In the genomic region with DNA sequence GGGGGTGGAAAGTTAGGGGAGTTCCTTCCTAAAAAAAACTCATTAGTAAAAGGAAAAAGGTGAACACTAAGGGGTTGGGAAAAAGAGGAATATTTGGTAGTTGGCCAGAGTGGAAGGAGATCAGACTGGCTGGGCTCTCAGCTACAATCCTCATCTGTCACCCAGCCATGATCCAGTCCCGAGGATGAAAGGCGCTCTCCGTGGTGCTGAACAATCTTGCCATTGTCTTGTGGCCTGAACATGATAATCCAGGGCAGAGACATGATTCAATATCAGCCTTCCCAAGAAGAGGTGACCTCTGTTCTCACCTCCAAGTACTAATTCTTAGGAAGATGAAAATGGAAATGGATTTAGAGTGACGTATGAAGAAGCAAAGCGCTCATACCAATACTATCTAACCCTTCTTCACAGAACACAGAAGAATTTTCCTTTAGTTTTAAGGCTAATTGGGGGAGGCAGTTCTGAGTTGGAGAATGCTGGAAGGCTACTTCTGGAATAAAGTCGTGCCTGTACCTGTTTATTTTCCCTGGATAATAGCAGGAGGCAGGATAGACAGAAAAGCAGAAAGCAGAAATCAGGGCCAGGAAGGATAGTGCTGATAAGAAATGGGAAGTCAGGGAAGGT, we compare ENCODE assay signal across 9 cellular contexts. TPM values are rescaled to one million over a fixed set of nuclear protein-coding genes. Genes with fewer than 3 reads are reported as not detected.
DNase-seq lines count a peak whose midpoint lies in the region; ATAC-seq and TF ChIP-seq lines count a peak whose summit lies in the region.
"Had no signal": no experiment of that assay in that cellular context is flagged by ENCODE, and none has a peak within 500 bp of the region (broad histone marks: within the 10 kb centered on the region; RNA-seq: fewer than 3 reads in every experiment).

No MANE protein-coding gene starts in this region.

- intact Hi-C loops in mammary epithelial cell (cut with micrococcal nuclease), result loop anchor here (2.0 kb wide), 1 partner anchor 15 kb away; no protein-coding TSS in a partner anchor
- intact Hi-C loops in sigmoid colon (cut with DNase I), result no loop called here

- H3K9me3 ChIP-seq in mammary epithelial cell (replicated peaks; ENCODE audit: insufficient read depth, low read length) (no peaks in the 10 kb centered on the region), sigmoid colon (no peaks in the 10 kb centered on the region)

- TF ChIP-seq POLR2A in sigmoid colon (IDR thresholded peaks at IDR 0.05), result no peak

- no peaks in the 10 kb centered on the region for H3K79me2 ChIP-seq in mammary epithelial cell (ENCODE audit: insufficient read depth, low read length)

- H3K27me3 ChIP-seq in mammary epithelial cell (ENCODE audit: insufficient read depth, low read length), result no peaks in the 10 kb centered on the region
- H3K27me3 ChIP-seq in sigmoid colon, result no peaks in the 10 kb centered on the region

- H4K20me1 ChIP-seq in mammary epithelial cell (ENCODE audit: insufficient read depth, low read length), result peaks cover 2% of the 10 kb centered on the region

- H3K4me3 ChIP-seq in mammary epithelial cell (replicated peaks in 1 of 3; ENCODE audit: insufficient read depth in 1 of 3, low read depth in 2 of 3, low read length in 3 of 3) (no peak overlapping the region), sigmoid colon (no peak overlapping the region)

- H3K9ac ChIP-seq in mammary epithelial cell (ENCODE audit: insufficient read depth, low read length), result no peak overlapping the region

- no peak overlapping the region for H3K4me2 ChIP-seq in mammary epithelial cell (ENCODE audit: insufficient read depth, low read depth, low read length)

- H3K27ac ChIP-seq in mammary epithelial cell (ENCODE audit: insufficient read depth, low read depth, low read length) (no peak overlapping the region), sigmoid colon (no peak overlapping the region)

- no TSS peak for BruUV-seq in mammary epithelial cell (replicated peaks; lab: Mats Ljungman, UMichigan)

- 17% methylated on average over 6 of the region's 6 CpGs for WGBS in mammary epithelial cell (ENCODE audit: low coverage, missing lambda C conversion rate)
- 15 to 21% methylated on average over 6 of the region's 6 CpGs for WGBS in sigmoid colon, 2 donors

- no peak for ATAC-seq in GM21576 (IDR thresholded peaks at IDR 0.05; ENCODE audit: unreplicated experiment)

- TF ChIP-seq EP300 in sigmoid colon (IDR thresholded peaks at IDR 0.05), result no peak

- dilution Hi-C loops in mammary epithelial cell (cut with HindIII; ENCODE audit: low sequenced_read_pairs), result no loop called here

- H3K4me1 ChIP-seq in mammary epithelial cell (ENCODE audit: insufficient read depth, low read length), result no peaks in the 10 kb centered on the region
- H3K4me1 ChIP-seq in sigmoid colon, result no peaks in the 10 kb centered on the region

- peak; percentile 35 for DNase-seq in EL
- peak; percentile 59 for DNase-seq in NAMALWA (ENCODE audit: low spot score)
- DNase-seq in mammary epithelial cell, result peak; percentile 40
- peak; percentile 84 for DNase-seq in myocyte (ENCODE audit: low read depth)
- DNase-seq in NCI-H446 treated with DMSO at 0.1 percent for 48 hours (lab: John Stamatoyannopoulos, UW), result no peak
- no peak for DNase-seq in occipital lobe (lab: John Stamatoyannopoulos, UW)
- no peak for DNase-seq in sigmoid colon

- H2AFZ ChIP-seq in mammary epithelial cell (ENCODE audit: low read depth, low read length), result no peak overlapping the region

- H3K36me3 ChIP-seq in mammary epithelial cell (ENCODE audit: insufficient read depth, low read length) (no peaks in the 10 kb centered on the region), sigmoid colon (no peaks in the 10 kb centered on the region)

- in situ Hi-C loops in mammary epithelial cell (cut with MboI; ENCODE audit: low sequenced_read_pairs in 2 of 2), result loop anchor here in 1 of 2 donors (10.0 kb wide), 1 partner anchor 81 kb away; no protein-coding TSS in a partner anchor

- CTCF ChIA-PET in mammary epithelial cell (lab: Charles Lee; ENCODE audit: low non-redundant PET), result no interaction called here

- TF ChIP-seq CTCF in mammary epithelial cell (conservative IDR thresholded peaks at IDR 0.05 in 1 of 2, IDR thresholded peaks at IDR 0.05 in 1 of 2; ENCODE audit: extremely low read depth in 1 of 2, insufficient read depth in 1 of 2, low read depth in 1 of 2, low read length in 2 of 2) (no peak), sigmoid colon (IDR thresholded peaks at IDR 0.05) (no peak)

RNA-seq across cellular contexts. Expression of a gene that starts 36.6 kb away (rescaled TPM):
- 10 to 100 TPM; 23.8 to 35.0 TPM for total RNA-seq in mammary epithelial cell
- polyA plus RNA-seq in mammary epithelial cell, result 7.5 TPM
- polyA minus RNA-seq in mammary epithelial cell, result 26.8 TPM
- total RNA-seq in myocyte, result 2.6 and 7.6 TPM in 2 replicates
- polyA plus RNA-seq in myocyte (2012), result 3.5 TPM
- total RNA-seq in occipital lobe, result 4.7 TPM
- 10 to 100 TPM in 3 of 4 donors, 1 to 10 TPM in 1; 3.9 to 23.5 (median 20.0) TPM for total RNA-seq in sigmoid colon
- polyA plus RNA-seq in sigmoid colon, result 10 to 100 TPM in 1 of 3 donors, 1 to 10 TPM in 2; 3.0 to 23.4 (median 5.5) TPM

RNA-seq across cellular contexts. Expression of a gene that starts 45.0 kb away (rescaled TPM):
- total RNA-seq in mammary epithelial cell (10 to 100 TPM; 12.3 to 27.4 TPM), myocyte (18.9 and 19.2 TPM in 2 replicates), occipital lobe (23.1 TPM), sigmoid colon (10 to 100 TPM in 1 of 4 donors, 1 to 10 TPM in 3; 7.4 to 10.2 (median 8.8) TPM)
- polyA plus RNA-seq in mammary epithelial cell (9.2 TPM), sigmoid colon (1 to 10 TPM; 3.0 to 7.9 (median 3.2) TPM)
- 15.9 TPM for polyA minus RNA-seq in mammary epithelial cell
- polyA plus RNA-seq in myocyte (2012), result 24.8 TPM

RNA-seq across cellular contexts. Expression of a gene that starts 45.3 kb away (rescaled TPM):
- not detected for total RNA-seq in mammary epithelial cell
- polyA plus RNA-seq in mammary epithelial cell, result 0.03 TPM
- not detected for polyA minus RNA-seq in mammary epithelial cell
- total RNA-seq in myocyte, result 0.13 TPM in 1 of 2 replicates, not detected in the other
- 0.14 TPM for polyA plus RNA-seq in myocyte (2012)
- 0.78 TPM for total RNA-seq in occipital lobe
- total RNA-seq in sigmoid colon, result under 1 TPM in 1 of 4 donors, not detected in 3; under 0.01 TPM
- under 1 TPM in 1 of 3 donors, not detected in 2; 0.01 TPM for polyA plus RNA-seq in sigmoid colon
- total RNA-seq: activated CD8-positive, alpha-beta memory T cell treated with anti-CD3 and anti-CD28 coated beads for 36 hours had no signal

Comparison
In these comparisons a context has a peak if more than half of its experiments do, and no peak if none do; other contexts are left out.
1. DNase-seq: peak in EL (single experiment), NAMALWA (single experiment), mammary epithelial cell (single experiment) and myocyte (single experiment); none in NCI-H446 treated with DMSO at 0.1 percent for 48 hours (single experiment), occipital lobe (single experiment) and sigmoid colon (single experiment).